8 cellular contexts compared by ENCODE assay signal in genomic region chr17:13017623-13018462, GRCh38.
DNase-seq lines count a peak whose midpoint lies in the region; ATAC-seq and TF ChIP-seq lines count a peak whose summit lies in the region.

A gene with protein sequence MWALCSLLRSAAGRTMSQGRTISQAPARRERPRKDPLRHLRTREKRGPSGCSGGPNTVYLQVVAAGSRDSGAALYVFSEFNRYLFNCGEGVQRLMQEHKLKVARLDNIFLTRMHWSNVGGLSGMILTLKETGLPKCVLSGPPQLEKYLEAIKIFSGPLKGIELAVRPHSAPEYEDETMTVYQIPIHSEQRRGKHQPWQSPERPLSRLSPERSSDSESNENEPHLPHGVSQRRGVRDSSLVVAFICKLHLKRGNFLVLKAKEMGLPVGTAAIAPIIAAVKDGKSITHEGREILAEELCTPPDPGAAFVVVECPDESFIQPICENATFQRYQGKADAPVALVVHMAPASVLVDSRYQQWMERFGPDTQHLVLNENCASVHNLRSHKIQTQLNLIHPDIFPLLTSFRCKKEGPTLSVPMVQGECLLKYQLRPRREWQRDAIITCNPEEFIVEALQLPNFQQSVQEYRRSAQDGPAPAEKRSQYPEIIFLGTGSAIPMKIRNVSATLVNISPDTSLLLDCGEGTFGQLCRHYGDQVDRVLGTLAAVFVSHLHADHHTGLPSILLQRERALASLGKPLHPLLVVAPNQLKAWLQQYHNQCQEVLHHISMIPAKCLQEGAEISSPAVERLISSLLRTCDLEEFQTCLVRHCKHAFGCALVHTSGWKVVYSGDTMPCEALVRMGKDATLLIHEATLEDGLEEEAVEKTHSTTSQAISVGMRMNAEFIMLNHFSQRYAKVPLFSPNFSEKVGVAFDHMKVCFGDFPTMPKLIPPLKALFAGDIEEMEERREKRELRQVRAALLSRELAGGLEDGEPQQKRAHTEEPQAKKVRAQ (minus strand): TSS chr17:13018027. CDS start chr17:13017947, 80 bp downstream.

- ATAC-seq in GM21576 (IDR thresholded peaks at IDR 0.05; ENCODE audit: unreplicated experiment) = peak; percentile 96

- no peak; the same call in 1 of the 2 replicates for TF ChIP-seq EP300 in Ishikawa (IDR thresholded peaks at IDR 0.05; ENCODE audit: borderline replicate concordance)

- peak; percentile 89 for DNase-seq in DMS153 (lab: John Stamatoyannopoulos, UW)
- peak; percentile 84 for DNase-seq in OCI-M2 (lab: John Stamatoyannopoulos, UW; ENCODE audit: unreplicated experiment)
- peak; percentile 97 for DNase-seq in activated T-cell treated with anti-CD3 and anti-CD28 coated beads for 4 hours
- peak; percentile 91 for DNase-seq in epidermal melanocyte (ENCODE audit: insufficient read length, low spot score)
- DNase-seq in middle frontal gyrus (ENCODE audit: extremely low spot score, low spot score) = peak; percentile 98
- peak; percentile 93 for DNase-seq in stimulated activated CD8-positive, alpha-beta memory T cell treated with anti-CD3 and anti-CD28 coated beads, Interleukin-2, amount 100 ng/mL, for 48 hours (ENCODE audit: low read depth in 2 of 2)

- TF ChIP-seq RAD21 in Ishikawa (IDR thresholded peaks at IDR 0.05; ENCODE audit: low read depth) = no peak

TF ChIP-seq in Ishikawa, 13 proteins besides CTCF, POLR2A, EP300 and RAD21:
- no peak for TF ChIP-seq FOXM1 (IDR thresholded peaks at IDR 0.05; ENCODE audit: borderline replicate concordance, low read depth)
- peak; percentile 43; the same call in 1 of the 2 replicates for TF ChIP-seq TCF12 (IDR thresholded peaks at IDR 0.05; ENCODE audit: low read depth)
- 0 out of 2 replicates have a peak, but pooled peaks have one; percentile 36 for TF ChIP-seq CREB1 (IDR thresholded peaks at IDR 0.05; ENCODE audit: low read depth)
- TF ChIP-seq ZBTB7A (IDR thresholded peaks at IDR 0.05; ENCODE audit: low read depth) = no peak
- TF ChIP-seq, protein P1, sequence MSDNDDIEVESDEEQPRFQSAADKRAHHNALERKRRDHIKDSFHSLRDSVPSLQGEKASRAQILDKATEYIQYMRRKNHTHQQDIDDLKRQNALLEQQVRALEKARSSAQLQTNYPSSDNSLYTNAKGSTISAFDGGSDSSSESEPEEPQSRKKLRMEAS (IDR thresholded peaks at IDR 0.05) = peak; percentile 43
- TF ChIP-seq TAF1 (IDR thresholded peaks at IDR 0.05; ENCODE audit: low read depth) = peak; percentile 90
- TF ChIP-seq EGR1 (IDR thresholded peaks at IDR 0.05) = peak; percentile 58
- TF ChIP-seq CEBPB (IDR thresholded peaks at IDR 0.05) = no peak
- TF ChIP-seq, protein P2, sequence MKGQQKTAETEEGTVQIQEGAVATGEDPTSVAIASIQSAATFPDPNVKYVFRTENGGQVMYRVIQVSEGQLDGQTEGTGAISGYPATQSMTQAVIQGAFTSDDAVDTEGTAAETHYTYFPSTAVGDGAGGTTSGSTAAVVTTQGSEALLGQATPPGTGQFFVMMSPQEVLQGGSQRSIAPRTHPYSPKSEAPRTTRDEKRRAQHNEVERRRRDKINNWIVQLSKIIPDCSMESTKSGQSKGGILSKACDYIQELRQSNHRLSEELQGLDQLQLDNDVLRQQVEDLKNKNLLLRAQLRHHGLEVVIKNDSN (IDR thresholded peaks at IDR 0.05) = peak; percentile 49; the same call in 1 of the 2 replicates
- no peak for TF ChIP-seq TEAD4 (IDR thresholded peaks at IDR 0.05)
- no peak; the same call in 1 of the 2 replicates for TF ChIP-seq YY1 (IDR thresholded peaks at IDR 0.05; ENCODE audit: low read depth)
- TF ChIP-seq, protein P3, sequence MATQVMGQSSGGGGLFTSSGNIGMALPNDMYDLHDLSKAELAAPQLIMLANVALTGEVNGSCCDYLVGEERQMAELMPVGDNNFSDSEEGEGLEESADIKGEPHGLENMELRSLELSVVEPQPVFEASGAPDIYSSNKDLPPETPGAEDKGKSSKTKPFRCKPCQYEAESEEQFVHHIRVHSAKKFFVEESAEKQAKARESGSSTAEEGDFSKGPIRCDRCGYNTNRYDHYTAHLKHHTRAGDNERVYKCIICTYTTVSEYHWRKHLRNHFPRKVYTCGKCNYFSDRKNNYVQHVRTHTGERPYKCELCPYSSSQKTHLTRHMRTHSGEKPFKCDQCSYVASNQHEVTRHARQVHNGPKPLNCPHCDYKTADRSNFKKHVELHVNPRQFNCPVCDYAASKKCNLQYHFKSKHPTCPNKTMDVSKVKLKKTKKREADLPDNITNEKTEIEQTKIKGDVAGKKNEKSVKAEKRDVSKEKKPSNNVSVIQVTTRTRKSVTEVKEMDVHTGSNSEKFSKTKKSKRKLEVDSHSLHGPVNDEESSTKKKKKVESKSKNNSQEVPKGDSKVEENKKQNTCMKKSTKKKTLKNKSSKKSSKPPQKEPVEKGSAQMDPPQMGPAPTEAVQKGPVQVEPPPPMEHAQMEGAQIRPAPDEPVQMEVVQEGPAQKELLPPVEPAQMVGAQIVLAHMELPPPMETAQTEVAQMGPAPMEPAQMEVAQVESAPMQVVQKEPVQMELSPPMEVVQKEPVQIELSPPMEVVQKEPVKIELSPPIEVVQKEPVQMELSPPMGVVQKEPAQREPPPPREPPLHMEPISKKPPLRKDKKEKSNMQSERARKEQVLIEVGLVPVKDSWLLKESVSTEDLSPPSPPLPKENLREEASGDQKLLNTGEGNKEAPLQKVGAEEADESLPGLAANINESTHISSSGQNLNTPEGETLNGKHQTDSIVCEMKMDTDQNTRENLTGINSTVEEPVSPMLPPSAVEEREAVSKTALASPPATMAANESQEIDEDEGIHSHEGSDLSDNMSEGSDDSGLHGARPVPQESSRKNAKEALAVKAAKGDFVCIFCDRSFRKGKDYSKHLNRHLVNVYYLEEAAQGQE (IDR thresholded peaks at IDR 0.05; ENCODE audit: low read depth) = no peak
- TF ChIP-seq NFIC (IDR thresholded peaks at IDR 0.05) = peak; percentile 53; the same call in 1 of the 2 replicates

Comparison
In these comparisons a context has a peak if more than half of its experiments do, and no peak if none do; other contexts are left out.
1. Peak in every context shown above with its lines: DNase-seq and ATAC-seq.